ENCODE assay signal across 8 cellular contexts in the genomic region with DNA sequence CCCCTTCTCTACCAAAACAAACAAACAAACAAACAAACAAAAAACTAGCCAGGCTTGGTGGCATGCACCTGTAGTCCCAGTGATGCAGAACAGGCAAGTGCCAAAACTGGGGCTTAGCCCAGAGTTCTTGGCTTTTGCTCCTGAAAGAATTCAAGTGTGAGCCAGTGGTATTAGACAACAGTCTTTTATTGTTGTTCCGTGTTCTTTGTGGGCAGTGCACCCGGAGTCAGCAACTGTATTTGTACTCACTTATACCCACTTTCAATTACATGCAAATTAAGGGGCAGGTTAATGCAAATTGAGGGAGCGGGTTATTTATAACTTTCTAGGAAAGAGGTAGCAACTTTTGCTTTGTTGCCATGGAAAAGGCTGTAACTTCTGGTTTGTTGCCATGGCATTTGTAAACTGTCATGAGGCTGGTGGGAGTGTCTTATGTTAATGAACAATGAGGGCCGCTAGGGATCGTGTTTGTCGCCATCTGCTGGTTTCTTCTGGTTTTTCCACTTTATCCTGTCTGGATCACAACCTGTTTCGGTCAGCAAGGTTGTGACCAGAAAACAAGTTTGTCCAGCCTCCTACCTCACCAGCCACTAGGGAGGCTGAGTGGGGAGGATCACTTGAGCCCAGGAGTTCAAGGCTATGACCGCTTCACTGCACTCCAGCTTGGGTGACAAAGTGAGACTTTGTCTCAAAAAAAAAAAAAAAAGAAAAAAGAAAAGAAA.
A peak's percentile ranks its signal among the peaks of the same experiment; 100 is the strongest.
DNase-seq lines count a peak whose midpoint lies in the region; ATAC-seq and TF ChIP-seq lines count a peak whose summit lies in the region.

No MANE protein-coding gene starts in this region.

- TF ChIP-seq CTCF in BE2C (IDR thresholded peaks at IDR 0.05; ENCODE audit: low read depth, low read length) (peak; percentile 64), GM13976 (IDR thresholded peaks at IDR 0.05; ENCODE audit: borderline replicate concordance, control extremely low read depth, extremely low read depth, insufficient read depth, missing control alignments) (peak; percentile 17), smooth muscle cell (IDR thresholded peaks at IDR 0.05; ENCODE audit: borderline replicate concordance, insufficient read depth, poor library complexity, severe bottlenecking) (peak; percentile 45)

- no peaks in the 10 kb centered on the region for H3K4me1 Mint-ChIP-seq in activated CD4-positive, alpha-beta memory T cell treated with anti-CD3 and anti-CD28 coated beads, Interleukin-2, amount 10 ng/mL, durations not matched to agents 7 days and 5 days

- DNase-seq in BE2C (peak; percentile 27), GM13976 (ENCODE audit: low spot score) (no peak), NCI-H460 (ENCODE audit: extremely low read depth, low read depth) (peak; percentile 63), germinal center (ENCODE audit: low spot score) (peak; percentile 5), smooth muscle cell (lab: John Stamatoyannopoulos, UW; ENCODE audit: unreplicated experiment) (no peak), sciatic nerve (ENCODE audit: low spot score) (no peak)
- peak; percentile 36 for DNase-seq in activated CD4-positive, alpha-beta memory T cell treated with anti-CD3 and anti-CD28 coated beads, Interleukin-2, amount 10 ng/mL, durations not matched to agents 7 days and 5 days

- no peaks in the 10 kb centered on the region for H3K9me3 ChIP-seq in BE2C
- H3K9me3 ChIP-seq in smooth muscle cell (replicated peaks; ENCODE audit: low read depth): no peaks in the 10 kb centered on the region

- CTCF ChIA-PET in activated CD4-positive, alpha-beta memory T cell treated with anti-CD3 and anti-CD28 coated beads, Interleukin-2, amount 10 ng/mL, durations not matched to agents 7 days and 5 days (lab: Charles Lee): interaction anchor here (1.5 kb wide), 1 partner anchor 8 kb away, joined by 4 read pairs; no protein-coding TSS in a partner anchor

- H3K27ac Mint-ChIP-seq in activated CD4-positive, alpha-beta memory T cell treated with anti-CD3 and anti-CD28 coated beads, Interleukin-2, amount 10 ng/mL, durations not matched to agents 7 days and 5 days: no peak overlapping the region

- no peak overlapping the region for H3K4me2 ChIP-seq in smooth muscle cell

- no peaks in the 10 kb centered on the region for H4K20me1 ChIP-seq in smooth muscle cell (ENCODE audit: low read depth)

- no peaks in the 10 kb centered on the region for H3K4me1 ChIP-seq in BE2C
- H3K4me1 ChIP-seq in smooth muscle cell (ENCODE audit: low read depth): no peaks in the 10 kb centered on the region

- no peak overlapping the region for H3K9ac ChIP-seq in smooth muscle cell (ENCODE audit: low read depth)

- H3K4me3 ChIP-seq in BE2C (ENCODE audit: low read depth, low read length): no peak overlapping the region
- no peak overlapping the region for H3K4me3 ChIP-seq in smooth muscle cell

- in situ Hi-C loops in GM13976 (cut with MboI; ENCODE audit: low sequenced_read_pairs, unreplicated experiment): no loop called here

- H3K4me3 Mint-ChIP-seq in activated CD4-positive, alpha-beta memory T cell treated with anti-CD3 and anti-CD28 coated beads, Interleukin-2, amount 10 ng/mL, durations not matched to agents 7 days and 5 days: no peak overlapping the region

- H2AFZ ChIP-seq in smooth muscle cell (ENCODE audit: low read depth): no peak overlapping the region

- no peaks in the 10 kb centered on the region for H3K79me2 ChIP-seq in smooth muscle cell (ENCODE audit: low read depth)

- no peaks in the 10 kb centered on the region for H3K27me3 ChIP-seq in BE2C
- H3K27me3 ChIP-seq in smooth muscle cell (ENCODE audit: low read depth): peaks cover 7% of the 10 kb centered on the region

- POLR2A ChIA-PET in activated CD4-positive, alpha-beta memory T cell treated with anti-CD3 and anti-CD28 coated beads, Interleukin-2, amount 10 ng/mL, durations not matched to agents 7 days and 5 days (lab: Charles Lee): no interaction called here

- intact Hi-C loops in sciatic nerve (cut with DNase I): no loop called here

- H3F3A ChIP-seq in smooth muscle cell (ENCODE audit: low read depth): no peaks in the 10 kb centered on the region

- WGBS in smooth muscle cell (ENCODE audit: low lambda C conversion rate): 50% methylated on average over 8 of the region's 8 CpGs

- H3K9me3 Mint-ChIP-seq in activated CD4-positive, alpha-beta memory T cell treated with anti-CD3 and anti-CD28 coated beads, Interleukin-2, amount 10 ng/mL, durations not matched to agents 7 days and 5 days: no peaks in the 10 kb centered on the region

- no peaks in the 10 kb centered on the region for H3K36me3 ChIP-seq in BE2C
- no peaks in the 10 kb centered on the region for H3K36me3 ChIP-seq in smooth muscle cell (ENCODE audit: low read depth)

- H3K27ac ChIP-seq in smooth muscle cell (ENCODE audit: low read depth): no peak overlapping the region

- no peaks in the 10 kb centered on the region for H3K36me3 Mint-ChIP-seq in activated CD4-positive, alpha-beta memory T cell treated with anti-CD3 and anti-CD28 coated beads, Interleukin-2, amount 10 ng/mL, durations not matched to agents 7 days and 5 days (ENCODE audit: low read depth)

- H3K27me3 Mint-ChIP-seq in activated CD4-positive, alpha-beta memory T cell treated with anti-CD3 and anti-CD28 coated beads, Interleukin-2, amount 10 ng/mL, durations not matched to agents 7 days and 5 days: peaks cover 4% of the 10 kb centered on the region

- ATAC-seq in HG02938 (IDR thresholded peaks at IDR 0.05; ENCODE audit: unreplicated experiment): peak; percentile 86
- no peak for ATAC-seq in sciatic nerve

Comparison
In these comparisons a context has a peak if more than half of its experiments do, and no peak if none do; other contexts are left out.
1. DNase-seq: peak in BE2C (single experiment), NCI-H460 (single experiment), activated CD4-positive, alpha-beta memory T cell treated with anti-CD3 and anti-CD28 coated beads, Interleukin-2, amount 10 ng/mL, durations not matched to agents 7 days and 5 days (single experiment) and germinal center (single experiment); none in GM13976 (single experiment), smooth muscle cell (single experiment) and sciatic nerve (single experiment).
2. Peak in every context shown above with its lines, with median percentiles within 50 percentile points of each other: CTCF ChIP-seq.